ENCODE assay signal across 11 cellular contexts in genomic region chr2:212939777-212940531, GRCh38.
DNase-seq lines count a peak whose midpoint lies in the region; ATAC-seq, FAIRE-seq and TF ChIP-seq lines count a peak whose summit lies in the region.
"Had no signal": no experiment of that assay in that cellular context is flagged by ENCODE, and none has a peak within 500 bp of the region (broad histone marks: within the 10 kb centered on the region; RNA-seq: fewer than 3 reads in every experiment).

No MANE protein-coding gene starts in this region.

- H3K27ac Mint-ChIP-seq in natural killer cell treated with Interleukin-12 subunit alpha and Interleukin-12 subunit beta and Interleukin-15 and Interleukin-18, amount 100 ng/mL, for 72 hours, result no peak overlapping the region
- H3K27ac Mint-ChIP-seq: activated naive CD8-positive, alpha-beta T cell treated with anti-CD3 and anti-CD28 coated beads, Interleukin-2, amount 50 U/mL, for 24 hours had no signal

- no peak for DNase-seq in GM12892 (ENCODE audit: insufficient read length)
- peak; percentile 86 for DNase-seq in NCI-H2081 treated with DMSO at 0.1 percent for 48 hours (lab: John Stamatoyannopoulos, UW)
- DNase-seq in body of pancreas, result peak; percentile 28 to 69 (median 61)
- DNase-seq in lung (ENCODE audit: low spot score), result peak; percentile 57
- DNase-seq in natural killer cell treated with Interleukin-12 subunit alpha and Interleukin-12 subunit beta and Interleukin-15 and Interleukin-18, amount 100 ng/mL, for 72 hours (ENCODE audit: low spot score), result no peak
- no peak for DNase-seq in ecto neural progenitor cell (ENCODE audit: low spot score)
- DNase-seq in activated T-cell treated with anti-CD3 and anti-CD28 coated beads, Interleukin-2, amount 50 U/mL, for 48 hours, result no peak
- DNase-seq in spleen, result no peak
- DNase-seq: activated naive CD8-positive, alpha-beta T cell treated with anti-CD3 and anti-CD28 coated beads, Interleukin-2, amount 50 U/mL, for 24 hours; posterior cingulate gyrus had no signal

- H3K4me3 ChIP-seq in body of pancreas, result no peak overlapping the region
- no peak overlapping the region for H3K4me3 ChIP-seq in lung
- H3K4me3 ChIP-seq in spleen, result no peak overlapping the region
- H3K4me3 ChIP-seq: SK-N-MC had no signal

- TF ChIP-seq CTCF in body of pancreas (IDR thresholded peaks at IDR 0.05) (no peak), lung (IDR thresholded peaks at IDR 0.05; ENCODE audit: control extremely low read depth, extremely low read depth) (no peak), spleen (IDR thresholded peaks at IDR 0.05 in 8 of 11, conservative IDR thresholded peaks at IDR 0.05 in 3 of 11) (no peak)

- ATAC-seq in body of pancreas, result peak; percentile 73
- ATAC-seq in lung (ENCODE audit: insufficient read depth, low FRiP score), result no peak
- no peak for ATAC-seq in natural killer cell treated with Interleukin-12 subunit alpha and Interleukin-12 subunit beta and Interleukin-15 and Interleukin-18, amount 100 ng/mL, for 72 hours
- ATAC-seq: activated naive CD8-positive, alpha-beta T cell treated with anti-CD3 and anti-CD28 coated beads, Interleukin-2, amount 50 U/mL, for 24 hours had no signal

- peak; percentile 50 for FAIRE-seq in GM12892 (lab: Jason Lieb, UNC)

- H3K36me3 ChIP-seq in body of pancreas (replicated peaks in 1 of 2; ENCODE audit: insufficient read depth in 1 of 2, low read depth in 2 of 2) (no peaks in the 10 kb centered on the region), lung (ENCODE audit: control insufficient read depth in 2 of 2, insufficient read depth in 2 of 2, low read length in 2 of 2) (no peaks in the 10 kb centered on the region), spleen (no peaks in the 10 kb centered on the region)

- TF ChIP-seq POLR2A in GM12892 (IDR thresholded peaks at IDR 0.05; ENCODE audit: low read depth, low read length) (no peak), body of pancreas (IDR thresholded peaks at IDR 0.05) (no peak), spleen (IDR thresholded peaks at IDR 0.05) (no peak)

- peaks cover 0 to 9% of the 10 kb centered on the region in 2 donors for H3K4me1 Mint-ChIP-seq in natural killer cell treated with Interleukin-12 subunit alpha and Interleukin-12 subunit beta and Interleukin-15 and Interleukin-18, amount 100 ng/mL, for 72 hours (ENCODE audit: low read depth in 2 of 2)
- H3K4me1 Mint-ChIP-seq: activated naive CD8-positive, alpha-beta T cell treated with anti-CD3 and anti-CD28 coated beads, Interleukin-2, amount 50 U/mL, for 24 hours had no signal

- peaks cover 6% of the 10 kb centered on the region for H3K36me3 Mint-ChIP-seq in natural killer cell treated with Interleukin-12 subunit alpha and Interleukin-12 subunit beta and Interleukin-15 and Interleukin-18, amount 100 ng/mL, for 72 hours

- peak overlapping the region in 1 of 4 donors; percentile 53 for H3K27ac ChIP-seq in body of pancreas
- no peak overlapping the region for H3K27ac ChIP-seq in lung (ENCODE audit: low read depth in 1 of 2, low read length in 1 of 2)
- no peak overlapping the region for H3K27ac ChIP-seq in spleen

- H3K27me3 Mint-ChIP-seq in natural killer cell treated with Interleukin-12 subunit alpha and Interleukin-12 subunit beta and Interleukin-15 and Interleukin-18, amount 100 ng/mL, for 72 hours, result no peaks in the 10 kb centered on the region
- H3K27me3 Mint-ChIP-seq: activated naive CD8-positive, alpha-beta T cell treated with anti-CD3 and anti-CD28 coated beads, Interleukin-2, amount 50 U/mL, for 24 hours had no signal

- intact Hi-C loops in body of pancreas (cut with DNase I) (no loop called here), spleen (cut with DNase I; ENCODE audit: low total_unique reads) (no loop called here)

- no peaks in the 10 kb centered on the region for H3K27me3 ChIP-seq in body of pancreas
- no peaks in the 10 kb centered on the region for H3K27me3 ChIP-seq in lung (ENCODE audit: control insufficient read depth, insufficient read depth)
- no peaks in the 10 kb centered on the region for H3K27me3 ChIP-seq in spleen (replicated peaks in 1 of 7)

- H3K9me3 Mint-ChIP-seq in natural killer cell treated with Interleukin-12 subunit alpha and Interleukin-12 subunit beta and Interleukin-15 and Interleukin-18, amount 100 ng/mL, for 72 hours, result no peaks in the 10 kb centered on the region
- H3K9me3 Mint-ChIP-seq: activated naive CD8-positive, alpha-beta T cell treated with anti-CD3 and anti-CD28 coated beads, Interleukin-2, amount 50 U/mL, for 24 hours had no signal

- WGBS in body of pancreas, 2 donors, result 34 to 39% methylated on average over 8 of the region's 8 CpGs
- WGBS in lung, 2 donors, result 59 to 76% methylated on average over 8 of the region's 8 CpGs
- 72 to 78% (median 76%) methylated on average over 8 of the region's 8 CpGs for WGBS in spleen, 5 donors

- H3K4me3 Mint-ChIP-seq in natural killer cell treated with Interleukin-12 subunit alpha and Interleukin-12 subunit beta and Interleukin-15 and Interleukin-18, amount 100 ng/mL, for 72 hours, result no peak overlapping the region
- H3K4me3 Mint-ChIP-seq: activated naive CD8-positive, alpha-beta T cell treated with anti-CD3 and anti-CD28 coated beads, Interleukin-2, amount 50 U/mL, for 24 hours had no signal

- H3K4me1 ChIP-seq in body of pancreas (peaks cover 20% of the 10 kb centered on the region), lung (ENCODE audit: control insufficient read depth in 2 of 2, insufficient read depth in 2 of 2, low read length in 2 of 2) (peaks cover 0 to 2% of the 10 kb centered on the region in 2 donors), spleen (no peaks in the 10 kb centered on the region)

- H3K9me3 ChIP-seq in body of pancreas (no peaks in the 10 kb centered on the region), lung (ENCODE audit: control insufficient read depth in 2 of 2, insufficient read depth in 1 of 2, low read length in 1 of 2) (peaks cover 0 to 1% of the 10 kb centered on the region in 2 donors), spleen (peaks cover 0 to 4% (median 0%) of the 10 kb centered on the region in 8 donors)

Comparison
In these comparisons a context has a peak if more than half of its experiments do, and no peak if none do; other contexts are left out.
1. DNase-seq: peak in NCI-H2081 treated with DMSO at 0.1 percent for 48 hours (single experiment), body of pancreas (4 of 4) and lung (single experiment); none in GM12892 (single experiment), natural killer cell treated with Interleukin-12 subunit alpha and Interleukin-12 subunit beta and Interleukin-15 and Interleukin-18, amount 100 ng/mL, for 72 hours (single experiment), ecto neural progenitor cell (single experiment), activated T-cell treated with anti-CD3 and anti-CD28 coated beads, Interleukin-2, amount 50 U/mL, for 48 hours (0 of 2) and spleen (single experiment).